ENCODE assay signal across 16 cellular contexts in genomic region chr3:98775459-98775858, GRCh38. TPM values are rescaled to one million over a fixed set of nuclear protein-coding genes. Genes with fewer than 3 reads are reported as not detected.
"Had no signal": no experiment of that assay in that cellular context is flagged by ENCODE, and none has a peak within 500 bp of the region (broad histone marks: within the 10 kb centered on the region; RNA-seq: fewer than 3 reads in every experiment).

No MANE protein-coding gene starts in this region.

- H3K27me3 ChIP-seq: dorsolateral prefrontal cortex, gastrocnemius medialis had no signal

- H3K27ac ChIP-seq: gastrocnemius medialis had no signal

- H3K4me3 ChIP-seq: dorsolateral prefrontal cortex, gastrocnemius medialis, lung had no signal

- ATAC-seq: gastrocnemius medialis, left lobe of liver had no signal

- H3K36me3 ChIP-seq: gastrocnemius medialis had no signal

- DNase-seq: activated B cell treated with CpG ODN at 0.5 μM for 24 hours; activated CD4-positive, alpha-beta memory T cell treated with anti-CD3 and anti-CD28 coated beads for 36 hours; activated CD4-positive, alpha-beta T cell treated with anti-CD3 and anti-CD28 coated beads for 4 hours; activated gamma-delta T cell treated with Interleukin-2 at 50 U/mL for 16 hours; activated T-cell treated with anti-CD3 and anti-CD28 coated beads for 4 hours; dorsolateral prefrontal cortex; erythroblast; gastrocnemius medialis; head of caudate nucleus; kidney; nucleus accumbens; posterior cingulate gyrus; retina; T-helper 9 cell had no signal

- H3K9me3 ChIP-seq: gastrocnemius medialis had no signal

RNA-seq across cellular contexts. Expression of gene ST3GAL6, which starts 12.3 kb away (rescaled TPM):
- total RNA-seq: activated B cell treated with CpG ODN at 0.5 μM for 24 hours; activated CD4-positive, alpha-beta memory T cell treated with anti-CD3 and anti-CD28 coated beads for 36 hours had no signal
